ENCODE assay signal across 8 cellular contexts in the genomic region with DNA sequence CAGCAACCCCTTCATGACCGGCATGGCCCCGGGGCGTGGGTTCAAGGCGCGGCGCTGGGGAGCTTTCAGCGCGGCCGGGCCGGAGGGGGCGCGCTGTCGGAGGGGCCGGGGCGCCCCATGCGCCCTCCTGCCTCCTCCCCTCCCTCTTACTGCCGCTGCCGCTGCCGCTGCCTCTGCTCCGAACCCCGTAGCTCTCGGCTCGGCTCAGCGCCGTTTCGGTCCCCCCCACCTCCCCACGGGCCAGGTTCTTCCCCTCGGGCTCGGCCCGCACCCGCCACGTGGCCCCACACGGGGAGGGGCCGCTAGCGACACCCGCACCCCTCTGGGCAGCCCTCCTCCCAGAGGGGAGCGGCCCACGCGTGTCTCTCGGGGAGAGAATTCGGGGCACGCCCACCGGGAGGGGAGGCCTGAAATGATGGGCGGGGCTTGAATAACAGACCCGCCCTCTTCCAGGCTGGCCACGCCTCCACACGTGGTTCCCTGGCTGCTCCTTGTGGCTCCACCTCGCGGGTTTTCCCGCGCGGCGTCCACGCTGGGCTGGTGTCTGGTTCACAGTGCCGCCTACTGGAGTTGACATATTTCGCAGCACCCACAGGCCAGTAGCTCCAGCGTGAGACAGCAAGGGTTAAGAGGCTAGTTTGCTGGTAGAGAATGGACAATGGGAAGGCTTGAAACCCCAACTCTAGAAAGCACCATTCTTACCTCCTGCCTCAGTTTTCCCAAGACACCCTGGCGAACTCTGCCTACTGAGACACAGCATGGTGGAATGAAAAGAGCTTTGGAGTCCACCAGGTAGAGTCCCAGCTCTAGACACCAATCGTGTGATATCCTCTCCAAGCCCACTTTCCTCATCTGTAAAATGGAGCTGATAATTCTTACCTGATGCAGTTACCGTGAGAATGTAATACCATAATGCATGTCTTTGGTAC. TPM values are rescaled to one million over a fixed set of nuclear protein-coding genes. Genes with fewer than 3 reads are reported as not detected.
DNase-seq lines count a peak whose midpoint lies in the region; ATAC-seq, FAIRE-seq and TF ChIP-seq lines count a peak whose summit lies in the region.

A gene (minus strand): TSS at position 221 of the 929 bp plus-strand sequence. CDS start 197 bp downstream, at position 24.

- H3K79me2 ChIP-seq in H1 (ENCODE audit: control insufficient read depth in 1 of 2, insufficient read depth in 2 of 2, low read length in 2 of 2) (no peaks in the 10 kb centered on the region), mesendoderm (ENCODE audit: control insufficient read depth, insufficient read depth, low read length) (no peaks in the 10 kb centered on the region)

- H3K9ac ChIP-seq in H1 (replicated peaks in 1 of 4; ENCODE audit: extremely low read depth in 1 of 4, low read depth in 3 of 4, low read length in 3 of 4) = no peak within 1 kb of the TSS
- no peak within 1 kb of the TSS for H3K9ac ChIP-seq in mesendoderm (ENCODE audit: low read length)

- H3K56ac ChIP-seq in H1 (replicated peaks; ENCODE audit: insufficient read length, low read depth, low read length) = no peak within 1 kb of the TSS
- no peak within 1 kb of the TSS for H3K56ac ChIP-seq in mesendoderm (ENCODE audit: low read length)

- no peak for TF ChIP-seq EP300 in H1 (IDR thresholded peaks at IDR 0.05; ENCODE audit: borderline replicate concordance in 1 of 2, low read depth in 2 of 2, low read length in 2 of 2)

- peak; percentile 48 for ATAC-seq in HG03354 (IDR thresholded peaks at IDR 0.05; ENCODE audit: poor library complexity, severe bottlenecking, unreplicated experiment)
- ATAC-seq in GM21619 (IDR thresholded peaks at IDR 0.05; ENCODE audit: unreplicated experiment) = no peak

- DNase-seq in G401 (ENCODE audit: low spot score) = peak; percentile 49
- peak; percentile 67 for DNase-seq in NCI-H526 treated with DMSO at 0.1 percent for 48 hours (lab: John Stamatoyannopoulos, UW)
- peak; percentile 95 for DNase-seq in activated CD8-positive, alpha-beta memory T cell treated with anti-CD3 and anti-CD28 coated beads for 24 hours
- DNase-seq in H1 (ENCODE audit: low read depth in 1 of 2, low spot score in 2 of 2) = peak in 1 of 2 experiments; percentile 92
- peak; percentile 73 for DNase-seq in mesendoderm
- DNase-seq in stimulated activated CD8-positive, alpha-beta memory T cell treated with anti-CD3 and anti-CD28 coated beads, Interleukin-12 subunit alpha, Interleukin-12 subunit beta, amount 100 ng/mL, for 24 hours (ENCODE audit: extremely low read depth) = peak; percentile 65

- POLR2A ChIA-PET in H1 (lab: Charles Lee; ENCODE audit: partially characterized antibody) = interaction anchor here (1.2 to 1.7 kb wide), 4 partner anchors 9 to 27 kb away, joined by 3 to 8 read pairs (median 3); no protein-coding TSS in a partner anchor

- H4K8ac ChIP-seq in H1 (ENCODE audit: extremely low read depth, insufficient read depth, low read length) (peak within 1 kb of the TSS; percentile 11; the same call in 1 of the 2 replicates), mesendoderm (ENCODE audit: low read depth, low read length) (no peak within 1 kb of the TSS)

- 9% methylated on average over 29 of the region's 60 CpGs; no CpG with 5 or more reads in 1 of the 2 experiments for WGBS in H1 (ENCODE audit: extremely low coverage in 1 of 2, insufficient coverage in 1 of 2, insufficient read length in 1 of 2, insufficient replicate concordance in 2 of 2, low coverage in 1 of 2, low lambda C conversion rate in 2 of 2, missing lambda C conversion rate in 1 of 2), 2 experiments
- whole genome bisulfite sequencing in mesendoderm (ENCODE audit: extremely low coverage, insufficient coverage, low lambda C conversion rate) = no CpG with 5 or more reads among the region's 60 CpGs

- H3K27ac ChIP-seq in H1 (ENCODE audit: low read depth, low read length) (no peak within 1 kb of the TSS), mesendoderm (ENCODE audit: low read depth, low read length) (no peak within 1 kb of the TSS)

- peak within 1 kb of the TSS; percentile 92 to 96 for H3K4me2 ChIP-seq in H1 (ENCODE audit: insufficient read depth in 1 of 2, low read depth in 2 of 2, low read length in 2 of 2)
- H3K4me2 ChIP-seq in mesendoderm (ENCODE audit: low read length) = peak within 1 kb of the TSS; percentile 48

- H2BK20ac ChIP-seq in H1 (ENCODE audit: low read length) = peak within 1 kb of the TSS; percentile 34; the same call in 1 of the 2 replicates

- H2BK5ac ChIP-seq in H1 (ENCODE audit: low read depth, low read length) (no peak within 1 kb of the TSS), mesendoderm (ENCODE audit: low read length) (no peak within 1 kb of the TSS)

- H3K18ac ChIP-seq in H1 (ENCODE audit: extremely low read depth, low read length) (peak within 1 kb of the TSS; percentile 25; the same call in 1 of the 2 replicates), mesendoderm (ENCODE audit: low read length) (no peak within 1 kb of the TSS)

- H3K4me3 ChIP-seq in H1 (ENCODE audit: extremely low read depth in 1 of 4, insufficient read depth in 2 of 4, low read depth in 3 of 4, low read length in 4 of 4) (peak within 1 kb of the TSS; percentile 40 to 73 (median 51)), mesendoderm (ENCODE audit: low read length) (no peak within 1 kb of the TSS)

- H2BK15ac ChIP-seq in H1 (ENCODE audit: low read length) (0 out of 2 replicates have a peak within 1 kb of the TSS, but pooled peaks have one; percentile 92), mesendoderm (replicated peaks; ENCODE audit: low read depth) (no peak within 1 kb of the TSS)

- H3K23ac ChIP-seq in H1 (ENCODE audit: insufficient read length) = no peak within 1 kb of the TSS
- no peak within 1 kb of the TSS for H3K23ac ChIP-seq in mesendoderm (ENCODE audit: low read length)

- CTCF ChIA-PET in H1 (lab: Charles Lee; ENCODE audit: partially characterized antibody) = interaction anchor here (0.7 to 4.9 kb wide), 26 partner anchors 8 to 346 kb away, joined by 3 to 34 read pairs (median 3); a partner anchor contains a TSS

- H3K14ac ChIP-seq in H1 (ENCODE audit: insufficient read length) = no peak within 1 kb of the TSS

- no peak within 1 kb of the TSS for H4K91ac ChIP-seq in H1 (replicated peaks; ENCODE audit: insufficient read length, low read length)

- TF ChIP-seq CTCF in H1 (IDR thresholded peaks at IDR 0.05; ENCODE audit: control extremely low read depth in 1 of 3, insufficient read depth in 1 of 3, low read depth in 1 of 3, low read length in 3 of 3) = peak; percentile 45 to 62 (median 45)

- no peak for TF ChIP-seq POLR2A in H1 (IDR thresholded peaks at IDR 0.05; ENCODE audit: control extremely low read depth in 1 of 2, low read depth in 2 of 2, low read length in 2 of 2)

- in situ Hi-C loops in G401 (cut with HindIII; ENCODE audit: low sequenced_read_pairs) = no loop called here

- H4K20me1 ChIP-seq in H1 (replicated peaks in 1 of 2; ENCODE audit: control insufficient read depth in 1 of 2, insufficient read depth in 2 of 2, low read length in 2 of 2) = no peaks in the 10 kb centered on the region

- peaks cover 0 to 17% (median 15%) of the 10 kb centered on the region in 4 experiments; a peak in 5 of 7 replicates for H3K4me1 ChIP-seq in H1 (replicated peaks in 1 of 4; ENCODE audit: control insufficient read depth in 3 of 4, insufficient read depth in 4 of 4, low read length in 3 of 4)
- no peaks in the 10 kb centered on the region for H3K4me1 ChIP-seq in mesendoderm (ENCODE audit: control insufficient read depth, low read depth, low read length)

- TF ChIP-seq RAD21 in H1 (IDR thresholded peaks at IDR 0.05 in 1 of 2, conservative IDR thresholded peaks at IDR 0.05 in 1 of 2; ENCODE audit: low read depth in 2 of 2, low read length in 2 of 2) = peak; percentile 40 to 53; a peak in 3 of 4 replicates

- H2BK120ac ChIP-seq in H1 (replicated peaks; ENCODE audit: low read depth, low read length) (no peak within 1 kb of the TSS), mesendoderm (ENCODE audit: low read depth, low read length) (no peak within 1 kb of the TSS)

- H3K36me3 ChIP-seq in H1 (ENCODE audit: control insufficient read depth in 2 of 4, insufficient read depth in 4 of 4, low read length in 3 of 4) = no peaks in the 10 kb centered on the region
- H3K36me3 ChIP-seq in mesendoderm (ENCODE audit: control insufficient read depth, insufficient read depth, low read length) = no peaks in the 10 kb centered on the region

- H4K5ac ChIP-seq in H1 (ENCODE audit: insufficient read length, low read depth, low read length) (no peak within 1 kb of the TSS), mesendoderm (ENCODE audit: low read length) (no peak within 1 kb of the TSS)

- FAIRE-seq in H1 (lab: Jason Lieb, UNC) = no peak

- H2AK5ac ChIP-seq in H1 (ENCODE audit: low read depth, low read length) (no peak within 1 kb of the TSS), mesendoderm (ENCODE audit: low read length) (no peak within 1 kb of the TSS)

- H3K23me2 ChIP-seq in H1 (ENCODE audit: low read depth, low read length) = peaks cover 13% of the 10 kb centered on the region; the same call in 1 of the 2 replicates

- H3K4ac ChIP-seq in H1 (replicated peaks; ENCODE audit: insufficient read length, low read depth, low read length) (no peak within 1 kb of the TSS), mesendoderm (ENCODE audit: low read depth, low read length) (no peak within 1 kb of the TSS)

- no peaks in the 10 kb centered on the region for H3K79me1 ChIP-seq in H1 (ENCODE audit: low read depth, low read length)
- no peaks in the 10 kb centered on the region for H3K79me1 ChIP-seq in mesendoderm (ENCODE audit: low read length)

- H3K9me3 ChIP-seq in H1 (ENCODE audit: insufficient read depth in 2 of 2, low read depth in 1 of 2, low read length in 1 of 2) = no peaks in the 10 kb centered on the region

- H2BK12ac ChIP-seq in H1 (ENCODE audit: low read depth, low read length) = peak within 1 kb of the TSS; percentile 11; the same call in 1 of the 2 replicates

- H3K27me3 ChIP-seq in H1 (replicated peaks in 1 of 4; ENCODE audit: control insufficient read depth in 3 of 4, extremely low read depth in 1 of 4, insufficient read depth in 3 of 4, low read length in 3 of 4) = peaks cover 7 to 57% (median 41%) of the 10 kb centered on the region in 4 experiments
- peaks cover 6% of the 10 kb centered on the region for H3K27me3 ChIP-seq in mesendoderm (ENCODE audit: insufficient read depth, low read length, poor library complexity)

- H2AFZ ChIP-seq in H1 (ENCODE audit: low read length) = peak within 1 kb of the TSS; percentile 19; the same call in 1 of the 2 replicates

TF ChIP-seq in H1, 55 proteins besides CTCF, POLR2A, EP300 and RAD21 (continues in another document):
- no peak for TF ChIP-seq POU5F1 (IDR thresholded peaks at IDR 0.05; ENCODE audit: low read depth, low read length)

RNA-seq across cellular contexts. Expression of the gene that starts here (rescaled TPM):
- not detected in 2 replicates for total RNA-seq in G401 (2014; rRNA removed; shearing (Covaris generic))
- total RNA-seq in H1 (2021; fragmentation: NEBNext Ultra II Directional; extraction: Animal tissue kit (Norgen Biotek cat#: 25700)) = 0.47 and 0.59 TPM in 2 replicates
- polyA plus RNA-seq in H1 (2011; rRNA removed) = 0.44 and 0.53 TPM in 2 replicates
- polyA plus RNA-seq in H1 (2011; cell fraction: cytosol; rRNA removed) = 0.40 TPM
- polyA plus RNA-seq in H1 (2011; cell fraction: nucleus; rRNA removed) = 1.4 TPM
- polyA plus RNA-seq in H1 (2012, experiment 1 of 2) = 0.13 to 0.37 TPM (median 0.26 TPM) in 4 replicates
- 0.17 TPM for polyA plus RNA-seq in H1 (2012, experiment 2 of 2)
- polyA plus RNA-seq in H1 (2013, experiment 1 of 2) = 0.41 TPM
- 0.46 TPM for polyA plus RNA-seq in H1 (2013, experiment 2 of 2)
- 0.59 and 0.69 TPM in 2 replicates for polyA minus RNA-seq in H1 (2011; rRNA and poly(A)+ RNA removed)
- not detected for polyA minus RNA-seq in H1 (2011; cell fraction: cytosol; rRNA and poly(A)+ RNA removed)
- 0.60 TPM for polyA minus RNA-seq in H1 (2011; cell fraction: nucleus; rRNA and poly(A)+ RNA removed)
- 0.15 TPM for polyA plus RNA-seq in mesendoderm (2013, experiment 1 of 2)
- 0.13 TPM for polyA plus RNA-seq in mesendoderm (2013, experiment 2 of 2)

Comparison
In these comparisons a context has a peak if more than half of its experiments do, and no peak if none do; other contexts are left out.
1. Peak in DNase-seq in G401; RNA of the gene not detected or under 1 TPM.